ENCODE assay signal across 9 cellular contexts in genomic region chr1:61951731-61952585, GRCh38.
DNase-seq lines count a peak whose midpoint lies in the region; ATAC-seq lines count a peak whose summit lies in the region.
"Had no signal": no experiment of that assay in that cellular context is flagged by ENCODE, and none has a peak within 500 bp of the region (broad histone marks: within the 10 kb centered on the region; RNA-seq: fewer than 3 reads in every experiment).

No MANE protein-coding gene starts in this region.

- no peaks in the 10 kb centered on the region for H3K27me3 ChIP-seq in adipocyte (replicated peaks; ENCODE audit: control insufficient read depth, insufficient read depth, low read length)

- peak; percentile 2 for DNase-seq in NCI-H1105 (lab: John Stamatoyannopoulos, UW)
- DNase-seq in adipocyte (ENCODE audit: low read depth) = peak; percentile 49
- no peak for DNase-seq in left ventricle myocardium superior
- peak; percentile 73 for DNase-seq in retina
- no peak for DNase-seq in AML-193 (lab: John Stamatoyannopoulos, UW)
- no peak for DNase-seq in foreskin melanocyte
- DNase-seq: DMS79 had no signal

- ATAC-seq in left ventricle myocardium superior (peak; percentile 83), HG02798 (IDR thresholded peaks at IDR 0.05; ENCODE audit: poor library complexity, unreplicated experiment) (no peak), HG03439 (IDR thresholded peaks at IDR 0.05; ENCODE audit: unreplicated experiment) (no peak)

- H3K9ac ChIP-seq in adipocyte (ENCODE audit: low read length) = no peak overlapping the region

- H3K4me3 ChIP-seq in adipocyte (ENCODE audit: low read length) = no peak overlapping the region

- intact Hi-C loops in left ventricle myocardium superior (cut with micrococcal nuclease) = loop anchor here (10.0 kb wide), 1 partner anchor 113 kb away; no protein-coding TSS in a partner anchor

- no peaks in the 10 kb centered on the region for H3K9me3 ChIP-seq in adipocyte (ENCODE audit: control insufficient read depth, low read length)

- H3K4me1 ChIP-seq in adipocyte (ENCODE audit: control insufficient read depth, insufficient read depth, low read length) = peaks cover 23% of the 10 kb centered on the region

- no peaks in the 10 kb centered on the region for H3K36me3 ChIP-seq in adipocyte (ENCODE audit: control insufficient read depth, insufficient read depth, low read length, severe bottlenecking)

Comparison
In these comparisons a context has a peak if more than half of its experiments do, and no peak if none do; other contexts are left out.
1. DNase-seq: peak in NCI-H1105 (single experiment), adipocyte (single experiment) and retina (single experiment); none in left ventricle myocardium superior (single experiment), AML-193 (0 of 2) and foreskin melanocyte (single experiment).